ENCODE assay signal across 8 cellular contexts in genomic region chr12:49201595-49202295, GRCh38. TPM values are rescaled to one million over a fixed set of nuclear protein-coding genes. Genes with fewer than 3 reads are reported as not detected.
DNase-seq lines count a peak whose midpoint lies in the region; ATAC-seq, FAIRE-seq and TF ChIP-seq lines count a peak whose summit lies in the region.

No MANE protein-coding gene starts in this region.

- POLR2A ChIA-PET in A549 (lab: Yijun Ruan, JAX) (interaction anchor here (0.9 to 2.4 kb wide), 4 partner anchors 10 to 71 kb away, joined by 3 to 16 read pairs (median 9); partner anchors contain the start of genes TUBA1A and TUBA1B), HCT116 (lab: Charles Lee) (interaction anchor here (1.9 kb wide), 1 partner anchor 13 kb away, joined by 7 read pairs; the partner anchor contains the start of gene TUBA1A), Panc1 (lab: Charles Lee) (interaction anchor here (0.6 to 0.7 kb wide), 4 partner anchors 7 to 70 kb away, joined by 3 to 4 read pairs (median 3); no protein-coding TSS in a partner anchor)

- TF ChIP-seq POLR2A in A549 (IDR thresholded peaks at IDR 0.05; ENCODE audit: low read length) (no peak), HCT116 (IDR thresholded peaks at IDR 0.05; ENCODE audit: borderline replicate concordance, extremely low read depth, insufficient read depth, insufficient read length) (no peak)

- no peaks in the 10 kb centered on the region for H3K9me2 ChIP-seq in HCT116 (ENCODE audit: insufficient read depth)

- no peaks in the 10 kb centered on the region for H4K20me1 ChIP-seq in HCT116 (ENCODE audit: insufficient read depth)

- ATAC-seq in A549, result peak; percentile 75 to 81
- ATAC-seq in HCT116, result peak; percentile 47; the same call in 1 of the 2 replicates
- peak; percentile 40; the same call in 1 of the 2 replicates for ATAC-seq in Panc1
- no peak for ATAC-seq in GM21529 (IDR thresholded peaks at IDR 0.05; ENCODE audit: unreplicated experiment)

- peak overlapping the region; percentile 21 for H3K9ac ChIP-seq in HCT116 (ENCODE audit: low read length)

- H3K27me3 Mint-ChIP-seq in endothelial cell (ENCODE audit: unreplicated experiment) (no peaks in the 10 kb centered on the region), nephron progenitor cell (ENCODE audit: low read depth, poor library complexity) (no peaks in the 10 kb centered on the region)

- no peak for FAIRE-seq in A549 (lab: Jason Lieb, UNC)

- 36% methylated on average over 4 of the region's 4 CpGs for WGBS in A549 (ENCODE audit: missing lambda C conversion rate)

- H3K4me3 Mint-ChIP-seq in endothelial cell (ENCODE audit: unreplicated experiment), result no peak overlapping the region
- H3K4me3 Mint-ChIP-seq in nephron progenitor cell, result peak overlapping the region; percentile 9

- no peaks in the 10 kb centered on the region for H3K36me3 ChIP-seq in HCT116 (ENCODE audit: control insufficient read depth in 1 of 2, insufficient read depth in 2 of 2, low read length in 2 of 2)
- H3K36me3 ChIP-seq in Panc1 (ENCODE audit: control insufficient read depth, insufficient read depth, low read length), result no peaks in the 10 kb centered on the region

- no peak for TF ChIP-seq RAD21 in A549 (conservative IDR thresholded peaks at IDR 0.05 in 1 of 2, IDR thresholded peaks at IDR 0.05 in 1 of 2)
- no peak for TF ChIP-seq RAD21 in HCT116 (IDR thresholded peaks at IDR 0.05; ENCODE audit: low read depth)

- H3K4me2 ChIP-seq in A549 (peak overlapping the region; percentile 65), HCT116 (ENCODE audit: low read length) (peak overlapping the region; percentile 67)

- intact Hi-C loops in HCT116 (cut with micrococcal nuclease), result no loop called here
- intact Hi-C loops in Panc1 (cut with micrococcal nuclease; ENCODE audit: unreplicated experiment), result no loop called here

- H3K27ac Mint-ChIP-seq in endothelial cell (ENCODE audit: unreplicated experiment) (peak overlapping the region; percentile 94), nephron progenitor cell (peak overlapping the region; percentile 2)

- H3K27ac ChIP-seq in A549, result peak overlapping the region; percentile 57 to 75
- no peak overlapping the region for H3K27ac ChIP-seq in HCT116 (ENCODE audit: low read depth, low read length)
- H3K27ac ChIP-seq in Panc1 (ENCODE audit: low read length), result peak overlapping the region; percentile 12

- no TSS peak for BruUV-seq in HCT116 (replicated peaks; lab: Mats Ljungman, UMichigan)
- no TSS peak for BruUV-seq in Panc1 (replicated peaks; lab: Mats Ljungman, UMichigan)

- RAD21 ChIA-PET in HCT116 (lab: Charles Lee; ENCODE audit: low non-redundant PET in 1 of 2, low total read pairs in 2 of 2, uncharacterized antibody in 2 of 2, unreplicated experiment in 2 of 2), result no interaction called here

- H3K9me3 ChIP-seq in A549, result no peaks in the 10 kb centered on the region
- no peaks in the 10 kb centered on the region for H3K9me3 ChIP-seq in HCT116 (ENCODE audit: control insufficient read depth in 1 of 2, insufficient read depth in 1 of 2, low read depth in 1 of 2, low read length in 2 of 2)
- no peaks in the 10 kb centered on the region for H3K9me3 ChIP-seq in Panc1 (ENCODE audit: control insufficient read depth, insufficient read depth, low read depth, low read length)

- H3K9me3 Mint-ChIP-seq in endothelial cell (ENCODE audit: unreplicated experiment) (no peaks in the 10 kb centered on the region), nephron progenitor cell (no peaks in the 10 kb centered on the region)

- CTCF ChIA-PET in A549 (lab: Yijun Ruan, JAX), result interaction anchor here (0.7 to 1.7 kb wide), 9 partner anchors 17 to 113 kb away, joined by 3 to 5 read pairs (median 3); no protein-coding TSS in a partner anchor
- CTCF ChIA-PET in HCT116 (lab: Charles Lee), result no interaction called here
- CTCF ChIA-PET in Panc1 (lab: Charles Lee), result interaction anchor here (0.8 kb wide), 1 partner anchor 14 kb away, joined by 3 read pairs; no protein-coding TSS in a partner anchor

- TF ChIP-seq EP300 in A549 (IDR thresholded peaks at IDR 0.05), result no peak

- peak overlapping the region; percentile 89 for H2AFZ ChIP-seq in HCT116 (ENCODE audit: low read depth, low read length, poor library complexity, severe bottlenecking)

- no peak for TF ChIP-seq CTCF in A549 (IDR thresholded peaks at IDR 0.05)
- TF ChIP-seq CTCF in HCT116 (IDR thresholded peaks at IDR 0.05 in 2 of 3, conservative IDR thresholded peaks at IDR 0.05 in 1 of 3; ENCODE audit: borderline replicate concordance in 1 of 3, insufficient read depth in 1 of 3, low read depth in 2 of 3, low read length in 2 of 3), result no peak
- TF ChIP-seq CTCF in Panc1 (IDR thresholded peaks at IDR 0.05), result no peak
- no peak for TF ChIP-seq CTCF in endothelial cell (IDR thresholded peaks at IDR 0.05; ENCODE audit: unreplicated experiment)
- no peak for TF ChIP-seq CTCF in nephron progenitor cell (IDR thresholded peaks at IDR 0.05)

- H3K36me3 Mint-ChIP-seq in endothelial cell (ENCODE audit: low read depth, unreplicated experiment) (no peaks in the 10 kb centered on the region), nephron progenitor cell (ENCODE audit: low read depth) (no peaks in the 10 kb centered on the region)

- in situ Hi-C loops in Panc1 (cut with HindIII; ENCODE audit: low pct_unique_long_range_greater_than_20kb, low sequenced_read_pairs), result no loop called here

- H3K4me1 Mint-ChIP-seq in endothelial cell (ENCODE audit: unreplicated experiment), result peaks cover 25% of the 10 kb centered on the region
- peaks cover 30% of the 10 kb centered on the region for H3K4me1 Mint-ChIP-seq in nephron progenitor cell

- H3K4me3 ChIP-seq in A549, result no peak overlapping the region
- 0 out of 4 replicates have a peak overlapping the region, but pooled peaks of 1 of the 2 experiments have one; percentile 1 for H3K4me3 ChIP-seq in HCT116 (replicated peaks in 1 of 2; ENCODE audit: low read depth in 1 of 2, low read length in 2 of 2)
- no peak overlapping the region; a peak in 1 of 4 replicates for H3K4me3 ChIP-seq in Panc1 (ENCODE audit: low read depth in 2 of 2, low read length in 2 of 2)

- H3K79me2 ChIP-seq in HCT116 (ENCODE audit: insufficient read depth, low read length), result no peaks in the 10 kb centered on the region

- no peaks in the 10 kb centered on the region for H3K27me3 ChIP-seq in HCT116 (ENCODE audit: insufficient read depth, low read length)
- H3K27me3 ChIP-seq in Panc1 (ENCODE audit: control insufficient read depth, insufficient read depth, low read length), result no peaks in the 10 kb centered on the region

- peak in 1 of 2 experiments; percentile 82 for DNase-seq in A549 (ENCODE audit: low read depth in 1 of 2, low spot score in 1 of 2)
- DNase-seq in HCT116 (ENCODE audit: low read depth, low spot score), result no peak
- DNase-seq in Panc1 (ENCODE audit: low read depth, low spot score), result no peak
- no peak for DNase-seq in endothelial cell (ENCODE audit: low spot score)
- DNase-seq in nephron progenitor cell, result no peak
- no peak for DNase-seq in stimulated activated CD4-positive, alpha-beta T cell treated with anti-CD3 and anti-CD28 coated beads, Interleukin-12 subunit alpha, Interleukin-12 subunit beta, amount 100 ng/mL, for 4 hours
- DNase-seq in hippocampal formation (lab: John Stamatoyannopoulos, UW), result no peak

- peaks cover 30% of the 10 kb centered on the region for H3K4me1 ChIP-seq in A549
- peaks cover 16 to 29% of the 10 kb centered on the region in 2 experiments for H3K4me1 ChIP-seq in HCT116 (ENCODE audit: control insufficient read depth in 1 of 2, insufficient read depth in 2 of 2, low read length in 2 of 2)
- peaks cover 11% of the 10 kb centered on the region; the same call in 1 of the 2 replicates for H3K4me1 ChIP-seq in Panc1 (ENCODE audit: control insufficient read depth, insufficient read depth, low read length)

TF ChIP-seq in A549, 52 proteins besides CTCF, POLR2A, EP300 and RAD21 (continues in another document):
- TF ChIP-seq BCL3 (IDR thresholded peaks at IDR 0.05) (no peak), CBX2 (IDR thresholded peaks at IDR 0.05; ENCODE audit: borderline replicate concordance, low read depth) (no peak), SMC3 (IDR thresholded peaks at IDR 0.05) (no peak)

TF ChIP-seq in HCT116, 20 proteins besides CTCF, POLR2A, EP300 and RAD21 (continues in another document):
- no peak for TF ChIP-seq EZH2phosphoT487 (IDR thresholded peaks at IDR 0.05; ENCODE audit: borderline replicate concordance)
- no peak for TF ChIP-seq FOSL1 (IDR thresholded peaks at IDR 0.05; ENCODE audit: low read depth)
- TF ChIP-seq SRF (IDR thresholded peaks at IDR 0.05; ENCODE audit: low read depth), result no peak
- no peak for TF ChIP-seq EGR1 (IDR thresholded peaks at IDR 0.05; ENCODE audit: low read depth)
- TF ChIP-seq SP1 (IDR thresholded peaks at IDR 0.05; ENCODE audit: low read depth), result no peak
- TF ChIP-seq ZNF274 (IDR thresholded peaks at IDR 0.05; ENCODE audit: low read depth, low read length), result no peak
- TF ChIP-seq ELF1 (IDR thresholded peaks at IDR 0.05; ENCODE audit: borderline replicate concordance, low read depth), result no peak
- TF ChIP-seq ZBTB33 (IDR thresholded peaks at IDR 0.05; ENCODE audit: extremely low read depth, insufficient replicate concordance, low read length), result no peak

RNA-seq across cellular contexts. Expression of gene TUBA1A, which starts 12.9 kb away (rescaled TPM):
- polyA plus RNA-seq in A549 (2011; rRNA removed) (163 and 231 TPM in 2 replicates), A549 (2017; fragmentation: RNase III; extraction: RNeasy Plus Mini Kit Qiagen cat#74134 plus additional on column Dnase treatment) (218 to 241 TPM (median 222 TPM) in 3 replicates)
- 298 and 345 TPM in 2 replicates for polyA plus RNA-seq in A549 (2012; cell fraction: cytosol; rRNA removed)
- polyA plus RNA-seq in A549 (2012; cell fraction: nucleus; rRNA removed), result 421 and 435 TPM in 2 replicates
- 207 and 253 TPM in 2 replicates for polyA minus RNA-seq in A549 (2011; rRNA and poly(A)+ RNA removed)
- total RNA-seq in HCT116 (2021; ENCODE audit: unreplicated experiment) (24.1 TPM), Panc1 (2021; ENCODE audit: unreplicated experiment) (133 TPM), endothelial cell (ENCODE audit: unreplicated experiment) (924 TPM)
- 39.3 and 46.7 TPM in 2 replicates for polyA plus RNA-seq in HCT116 (2012)
- 381 TPM for polyA plus RNA-seq in Panc1 (2012; ENCODE audit: insufficient read length)
